8 cellular contexts compared by ENCODE assay signal in the genomic region with DNA sequence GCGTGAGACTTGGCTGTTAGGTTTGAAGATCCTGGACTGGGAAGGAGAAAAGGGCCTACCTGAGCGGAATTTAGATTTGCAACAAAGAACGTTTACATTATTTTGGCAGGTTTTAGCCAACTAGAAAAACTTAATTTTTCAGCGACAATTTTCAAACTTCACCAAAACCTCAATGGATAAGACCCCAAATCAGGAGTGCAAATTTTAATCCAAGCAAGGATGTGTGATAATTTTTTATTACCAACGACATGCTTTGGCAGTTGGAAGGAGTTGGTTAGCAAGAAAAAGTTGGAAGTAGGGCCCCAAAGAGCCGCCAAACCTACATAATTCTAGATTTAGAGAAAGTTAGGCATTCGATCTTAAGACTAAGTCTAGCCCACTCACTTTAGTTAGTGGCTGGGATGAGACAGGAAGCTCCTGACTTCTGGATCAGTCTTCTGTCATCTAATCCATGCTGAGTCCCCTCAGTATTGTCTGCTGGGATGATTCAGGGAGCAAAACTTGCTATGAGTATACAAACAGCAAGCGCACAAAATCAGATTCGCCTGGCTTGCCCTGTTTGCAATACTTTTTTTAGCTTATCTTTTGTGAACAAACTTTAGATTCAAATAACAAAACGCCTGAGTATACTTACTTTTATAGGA. TPM values are rescaled to one million over a fixed set of nuclear protein-coding genes. Genes with fewer than 3 reads are reported as not detected.
DNase-seq lines count a peak whose midpoint lies in the region; ATAC-seq and TF ChIP-seq lines count a peak whose summit lies in the region.

No MANE protein-coding gene starts in this region.

- H3K9me3 ChIP-seq in left ventricle myocardium inferior (replicated peaks) (no peaks in the 10 kb centered on the region), liver (ENCODE audit: control insufficient read depth in 4 of 4, low read length in 3 of 4) (no peaks in the 10 kb centered on the region)

- in situ Hi-C loops in astrocyte of the spinal cord (cut with HindIII; ENCODE audit: low sequenced_read_pairs), result no loop called here

- TF ChIP-seq RAD21 in liver (IDR thresholded peaks at IDR 0.05), result no peak

- DNase-seq in left ventricle myocardium inferior (no peak), left cardiac atrium (no peak), astrocyte of the spinal cord (ENCODE audit: low read depth, low spot score) (no peak), AML-193 (lab: John Stamatoyannopoulos, UW) (no peak)
- DNase-seq in effector CD4-positive, alpha-beta T cell, result no peak

- H3K27me3 ChIP-seq in left ventricle myocardium inferior (ENCODE audit: low read depth), result no peaks in the 10 kb centered on the region
- no peaks in the 10 kb centered on the region for H3K27me3 ChIP-seq in liver (ENCODE audit: control insufficient read depth in 4 of 4, insufficient read depth in 4 of 4, low read length in 3 of 4)

- H3K36me3 ChIP-seq in left ventricle myocardium inferior (no peaks in the 10 kb centered on the region), liver (ENCODE audit: control insufficient read depth in 4 of 4, insufficient read depth in 3 of 4, low read depth in 1 of 4, low read length in 3 of 4) (no peaks in the 10 kb centered on the region), urinary bladder (ENCODE audit: insufficient read depth) (no peaks in the 10 kb centered on the region)

- peak overlapping the region; percentile 86 for H3K4me3 ChIP-seq in left ventricle myocardium inferior
- H3K4me3 ChIP-seq in astrocyte of the spinal cord (ENCODE audit: low read depth, low read length), result peak overlapping the region; percentile 44
- H3K4me3 ChIP-seq in liver (ENCODE audit: low read depth in 1 of 3, low read length in 3 of 3), result peak overlapping the region in 2 of 3 donors; percentile 63 to 98
- peak overlapping the region; percentile 96 for H3K4me3 ChIP-seq in urinary bladder (ENCODE audit: low read depth, low read length)

- H3K9ac ChIP-seq in liver (ENCODE audit: low read depth in 1 of 2, low read length in 2 of 2), result peak overlapping the region in 1 of 2 donors; percentile 54

- WGBS in liver, result 29% methylated on average over 10 of the region's 10 CpGs
- WGBS in urinary bladder, result 43% methylated on average over 10 of the region's 10 CpGs

- no peak for TF ChIP-seq CTCF in left ventricle myocardium inferior (IDR thresholded peaks at IDR 0.05; ENCODE audit: borderline replicate concordance)
- no peak for TF ChIP-seq CTCF in astrocyte of the spinal cord (IDR thresholded peaks at IDR 0.05; ENCODE audit: low read depth, low read length)
- TF ChIP-seq CTCF in liver (IDR thresholded peaks at IDR 0.05; ENCODE audit: low read depth, low read length, missing input control), result no peak

- intact Hi-C loops in left ventricle myocardium inferior (cut with micrococcal nuclease), result no loop called here
- intact Hi-C loops in left cardiac atrium (cut with DNase I), result loop anchor here in 1 of 2 donors (5.0 kb wide), 1 partner anchor 75 kb away; no protein-coding TSS in a partner anchor

- no peak for ATAC-seq in left cardiac atrium
- no peak for ATAC-seq in GM19023 (IDR thresholded peaks at IDR 0.05; ENCODE audit: unreplicated experiment)

- H3K4me1 ChIP-seq in left ventricle myocardium inferior (peaks cover 49% of the 10 kb centered on the region), liver (ENCODE audit: control insufficient read depth in 4 of 4, insufficient read depth in 4 of 4, low read length in 3 of 4) (peaks cover 2 to 38% (median 24%) of the 10 kb centered on the region in 4 donors), urinary bladder (ENCODE audit: insufficient read depth) (no peaks in the 10 kb centered on the region)

- peak overlapping the region; percentile 98 for H3K27ac ChIP-seq in left ventricle myocardium inferior (replicated peaks)
- H3K27ac ChIP-seq in liver (ENCODE audit: low read depth in 1 of 2, low read length in 2 of 2), result peak overlapping the region; percentile 76 to 96
- peak overlapping the region; percentile 63 for H3K27ac ChIP-seq in urinary bladder (ENCODE audit: low read depth)

TF ChIP-seq in liver, 16 proteins besides CTCF, POLR2A, EP300 and RAD21:
- TF ChIP-seq RXRA (IDR thresholded peaks at IDR 0.05), result no peak
- no peak for TF ChIP-seq HNF4G (IDR thresholded peaks at IDR 0.05)
- TF ChIP-seq, protein P1, sequence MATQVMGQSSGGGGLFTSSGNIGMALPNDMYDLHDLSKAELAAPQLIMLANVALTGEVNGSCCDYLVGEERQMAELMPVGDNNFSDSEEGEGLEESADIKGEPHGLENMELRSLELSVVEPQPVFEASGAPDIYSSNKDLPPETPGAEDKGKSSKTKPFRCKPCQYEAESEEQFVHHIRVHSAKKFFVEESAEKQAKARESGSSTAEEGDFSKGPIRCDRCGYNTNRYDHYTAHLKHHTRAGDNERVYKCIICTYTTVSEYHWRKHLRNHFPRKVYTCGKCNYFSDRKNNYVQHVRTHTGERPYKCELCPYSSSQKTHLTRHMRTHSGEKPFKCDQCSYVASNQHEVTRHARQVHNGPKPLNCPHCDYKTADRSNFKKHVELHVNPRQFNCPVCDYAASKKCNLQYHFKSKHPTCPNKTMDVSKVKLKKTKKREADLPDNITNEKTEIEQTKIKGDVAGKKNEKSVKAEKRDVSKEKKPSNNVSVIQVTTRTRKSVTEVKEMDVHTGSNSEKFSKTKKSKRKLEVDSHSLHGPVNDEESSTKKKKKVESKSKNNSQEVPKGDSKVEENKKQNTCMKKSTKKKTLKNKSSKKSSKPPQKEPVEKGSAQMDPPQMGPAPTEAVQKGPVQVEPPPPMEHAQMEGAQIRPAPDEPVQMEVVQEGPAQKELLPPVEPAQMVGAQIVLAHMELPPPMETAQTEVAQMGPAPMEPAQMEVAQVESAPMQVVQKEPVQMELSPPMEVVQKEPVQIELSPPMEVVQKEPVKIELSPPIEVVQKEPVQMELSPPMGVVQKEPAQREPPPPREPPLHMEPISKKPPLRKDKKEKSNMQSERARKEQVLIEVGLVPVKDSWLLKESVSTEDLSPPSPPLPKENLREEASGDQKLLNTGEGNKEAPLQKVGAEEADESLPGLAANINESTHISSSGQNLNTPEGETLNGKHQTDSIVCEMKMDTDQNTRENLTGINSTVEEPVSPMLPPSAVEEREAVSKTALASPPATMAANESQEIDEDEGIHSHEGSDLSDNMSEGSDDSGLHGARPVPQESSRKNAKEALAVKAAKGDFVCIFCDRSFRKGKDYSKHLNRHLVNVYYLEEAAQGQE (IDR thresholded peaks at IDR 0.05), result no peak
- TF ChIP-seq, protein P2, sequence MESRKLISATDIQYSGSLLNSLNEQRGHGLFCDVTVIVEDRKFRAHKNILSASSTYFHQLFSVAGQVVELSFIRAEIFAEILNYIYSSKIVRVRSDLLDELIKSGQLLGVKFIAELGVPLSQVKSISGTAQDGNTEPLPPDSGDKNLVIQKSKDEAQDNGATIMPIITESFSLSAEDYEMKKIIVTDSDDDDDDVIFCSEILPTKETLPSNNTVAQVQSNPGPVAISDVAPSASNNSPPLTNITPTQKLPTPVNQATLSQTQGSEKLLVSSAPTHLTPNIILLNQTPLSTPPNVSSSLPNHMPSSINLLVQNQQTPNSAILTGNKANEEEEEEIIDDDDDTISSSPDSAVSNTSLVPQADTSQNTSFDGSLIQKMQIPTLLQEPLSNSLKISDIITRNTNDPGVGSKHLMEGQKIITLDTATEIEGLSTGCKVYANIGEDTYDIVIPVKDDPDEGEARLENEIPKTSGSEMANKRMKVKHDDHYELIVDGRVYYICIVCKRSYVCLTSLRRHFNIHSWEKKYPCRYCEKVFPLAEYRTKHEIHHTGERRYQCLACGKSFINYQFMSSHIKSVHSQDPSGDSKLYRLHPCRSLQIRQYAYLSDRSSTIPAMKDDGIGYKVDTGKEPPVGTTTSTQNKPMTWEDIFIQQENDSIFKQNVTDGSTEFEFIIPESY (IDR thresholded peaks at IDR 0.05), result no peak
- TF ChIP-seq FOXA2 (IDR thresholded peaks at IDR 0.05), result no peak
- TF ChIP-seq, protein P3, sequence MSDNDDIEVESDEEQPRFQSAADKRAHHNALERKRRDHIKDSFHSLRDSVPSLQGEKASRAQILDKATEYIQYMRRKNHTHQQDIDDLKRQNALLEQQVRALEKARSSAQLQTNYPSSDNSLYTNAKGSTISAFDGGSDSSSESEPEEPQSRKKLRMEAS (IDR thresholded peaks at IDR 0.05), result no peak
- no peak for TF ChIP-seq SP1 (IDR thresholded peaks at IDR 0.05)
- no peak for TF ChIP-seq NR2F2 (IDR thresholded peaks at IDR 0.05)
- no peak for TF ChIP-seq FOXA1 (IDR thresholded peaks at IDR 0.05)
- no peak for TF ChIP-seq GABPA (IDR thresholded peaks at IDR 0.05 in 1 of 2, conservative IDR thresholded peaks at IDR 0.05 in 1 of 2)
- no peak for TF ChIP-seq JUND (IDR thresholded peaks at IDR 0.05)
- TF ChIP-seq TAF1 (conservative IDR thresholded peaks at IDR 0.05), result no peak
- no peak for TF ChIP-seq EGR1 (IDR thresholded peaks at IDR 0.05; ENCODE audit: low read depth in 2 of 2)
- no peak for TF ChIP-seq HNF4A (conservative IDR thresholded peaks at IDR 0.05)
- no peak for TF ChIP-seq YY1 (IDR thresholded peaks at IDR 0.05)
- TF ChIP-seq, protein P4, sequence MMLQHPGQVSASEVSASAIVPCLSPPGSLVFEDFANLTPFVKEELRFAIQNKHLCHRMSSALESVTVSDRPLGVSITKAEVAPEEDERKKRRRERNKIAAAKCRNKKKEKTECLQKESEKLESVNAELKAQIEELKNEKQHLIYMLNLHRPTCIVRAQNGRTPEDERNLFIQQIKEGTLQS (IDR thresholded peaks at IDR 0.05), result no peak

RNA-seq across cellular contexts. Expression of a gene that starts 0.8 kb away (rescaled TPM):
- total RNA-seq in left ventricle myocardium inferior (125 TPM), left cardiac atrium (100 to 1,000 TPM in 1 of 2 donors, 10 to 100 TPM in 1; 97.5 to 100 TPM), liver (10 to 100 TPM; 49.1 to 58.7 TPM), urinary bladder (122 TPM)
- polyA plus RNA-seq in liver (100 to 1,000 TPM in 1 of 2 donors, 10 to 100 TPM in 1; 19.9 to 116 TPM), urinary bladder (49.9 TPM)

Comparison
In these comparisons a context has a peak if more than half of its experiments do, and no peak if none do; other contexts are left out.
1. H3K4me3 ChIP-seq: peak in every context shown above with its lines; median percentile 96 in urinary bladder; 86 in left ventricle myocardium inferior; 80 in liver; 44 in astrocyte of the spinal cord.